ENCODE assay signal across 1 cellular context in the genomic region with DNA sequence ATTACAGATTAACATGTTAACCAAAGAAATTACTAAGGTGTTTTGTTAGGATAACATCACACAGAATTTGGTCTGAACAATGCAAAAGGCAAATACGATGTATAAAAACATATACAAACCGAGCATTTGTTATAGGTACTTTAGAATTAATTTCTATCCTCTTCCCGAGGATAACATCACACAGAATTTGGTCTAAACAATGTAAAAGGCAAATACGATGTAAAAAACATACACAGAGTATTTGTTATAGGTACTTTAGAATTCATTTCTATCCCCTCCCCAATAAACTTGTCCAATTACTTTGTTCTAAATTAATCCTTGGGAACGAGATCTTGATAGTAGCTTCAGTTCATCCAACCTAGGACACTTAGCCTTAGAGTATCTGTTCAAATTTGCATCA.
TF ChIP-seq lines count a peak whose summit lies in the region.

No MANE protein-coding gene starts in this region.

TF ChIP-seq in GM23338, 12 proteins besides CTCF, POLR2A, EP300 and RAD21:
- no peak for TF ChIP-seq STAT1 (IDR thresholded peaks at IDR 0.05; ENCODE audit: unreplicated experiment)
- TF ChIP-seq, protein P1, sequence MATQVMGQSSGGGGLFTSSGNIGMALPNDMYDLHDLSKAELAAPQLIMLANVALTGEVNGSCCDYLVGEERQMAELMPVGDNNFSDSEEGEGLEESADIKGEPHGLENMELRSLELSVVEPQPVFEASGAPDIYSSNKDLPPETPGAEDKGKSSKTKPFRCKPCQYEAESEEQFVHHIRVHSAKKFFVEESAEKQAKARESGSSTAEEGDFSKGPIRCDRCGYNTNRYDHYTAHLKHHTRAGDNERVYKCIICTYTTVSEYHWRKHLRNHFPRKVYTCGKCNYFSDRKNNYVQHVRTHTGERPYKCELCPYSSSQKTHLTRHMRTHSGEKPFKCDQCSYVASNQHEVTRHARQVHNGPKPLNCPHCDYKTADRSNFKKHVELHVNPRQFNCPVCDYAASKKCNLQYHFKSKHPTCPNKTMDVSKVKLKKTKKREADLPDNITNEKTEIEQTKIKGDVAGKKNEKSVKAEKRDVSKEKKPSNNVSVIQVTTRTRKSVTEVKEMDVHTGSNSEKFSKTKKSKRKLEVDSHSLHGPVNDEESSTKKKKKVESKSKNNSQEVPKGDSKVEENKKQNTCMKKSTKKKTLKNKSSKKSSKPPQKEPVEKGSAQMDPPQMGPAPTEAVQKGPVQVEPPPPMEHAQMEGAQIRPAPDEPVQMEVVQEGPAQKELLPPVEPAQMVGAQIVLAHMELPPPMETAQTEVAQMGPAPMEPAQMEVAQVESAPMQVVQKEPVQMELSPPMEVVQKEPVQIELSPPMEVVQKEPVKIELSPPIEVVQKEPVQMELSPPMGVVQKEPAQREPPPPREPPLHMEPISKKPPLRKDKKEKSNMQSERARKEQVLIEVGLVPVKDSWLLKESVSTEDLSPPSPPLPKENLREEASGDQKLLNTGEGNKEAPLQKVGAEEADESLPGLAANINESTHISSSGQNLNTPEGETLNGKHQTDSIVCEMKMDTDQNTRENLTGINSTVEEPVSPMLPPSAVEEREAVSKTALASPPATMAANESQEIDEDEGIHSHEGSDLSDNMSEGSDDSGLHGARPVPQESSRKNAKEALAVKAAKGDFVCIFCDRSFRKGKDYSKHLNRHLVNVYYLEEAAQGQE (IDR thresholded peaks at IDR 0.05; ENCODE audit: unreplicated experiment), result no peak
TF ChIP-seq in GM23338: peak in this region for 0.
